In genomic region chr16:89023151-89023551, GRCh38 we compare ENCODE assay signal across 24 cellular contexts. TPM values are rescaled to one million over a fixed set of nuclear protein-coding genes. Genes with fewer than 3 reads are reported as not detected.
DNase-seq lines count a peak whose midpoint lies in the region; ATAC-seq and TF ChIP-seq lines count a peak whose summit lies in the region.
"Had no signal": no experiment of that assay in that cellular context is flagged by ENCODE, and none has a peak within 500 bp of the region (broad histone marks: within the 10 kb centered on the region; RNA-seq: fewer than 3 reads in every experiment).

No MANE protein-coding gene starts in this region.

- ATAC-seq in CD8-positive, alpha-beta T cell = no peak
- ATAC-seq: activated CD4-positive, alpha-beta T cell treated with anti-CD3 and anti-CD28 coated beads for 36 hours; activated naive CD4-positive, alpha-beta T cell treated with anti-CD3 and anti-CD28 coated beads, Interleukin-2, amount 50 U/mL, for 72 hours; stimulated activated naive CD8-positive, alpha-beta T cell treated with anti-CD3 and anti-CD28 coated beads, Interleukin-15, Interleukin-2, amounts not matched to agents 100 U/mL and 50 U/mL, for 24 hours; T-helper 17 cell had no signal

- no peak overlapping the region for H3K4me3 Mint-ChIP-seq in activated CD4-positive, alpha-beta T cell treated with anti-CD3 and anti-CD28 coated beads, Interleukin-2, amount 10 ng/mL, durations not matched to agents 24 days and 14 days
- no peak overlapping the region for H3K4me3 Mint-ChIP-seq in endodermal cell
- H3K4me3 Mint-ChIP-seq in CD8-positive, alpha-beta T cell = no peak overlapping the region
- H3K4me3 Mint-ChIP-seq: activated CD4-positive, alpha-beta T cell treated with anti-CD3 and anti-CD28 coated beads for 36 hours; T-helper 17 cell had no signal

- no peak for TF ChIP-seq EP300 in sigmoid colon (IDR thresholded peaks at IDR 0.05)

- POLR2A ChIA-PET in CD8-positive, alpha-beta T cell (lab: Charles Lee) = no interaction called here

- TF ChIP-seq POLR2A in sigmoid colon (IDR thresholded peaks at IDR 0.05) (no peak), erythroblast (IDR thresholded peaks at IDR 0.05; ENCODE audit: low read length) (no peak)

- H3K9ac ChIP-seq in endodermal cell (ENCODE audit: extremely low read depth, low read length, poor library complexity, severe bottlenecking) = no peak overlapping the region

- peak overlapping the region; percentile 18 for H3K27ac Mint-ChIP-seq in activated CD4-positive, alpha-beta T cell treated with anti-CD3 and anti-CD28 coated beads, Interleukin-2, amount 10 ng/mL, durations not matched to agents 24 days and 14 days
- H3K27ac Mint-ChIP-seq in endodermal cell = no peak overlapping the region
- H3K27ac Mint-ChIP-seq in CD8-positive, alpha-beta T cell = no peak overlapping the region
- H3K27ac Mint-ChIP-seq: activated CD4-positive, alpha-beta T cell treated with anti-CD3 and anti-CD28 coated beads for 36 hours; T-helper 17 cell had no signal

- H3K27me3 Mint-ChIP-seq in activated CD4-positive, alpha-beta T cell treated with anti-CD3 and anti-CD28 coated beads, Interleukin-2, amount 10 ng/mL, durations not matched to agents 24 days and 14 days = no peaks in the 10 kb centered on the region
- H3K27me3 Mint-ChIP-seq in endodermal cell (ENCODE audit: insufficient read depth) = peaks cover 5% of the 10 kb centered on the region
- no peaks in the 10 kb centered on the region for H3K27me3 Mint-ChIP-seq in CD8-positive, alpha-beta T cell (ENCODE audit: low read depth)

- H3K36me3 ChIP-seq in KOPT-K1 (ENCODE audit: insufficient read depth, low read length) (no peaks in the 10 kb centered on the region), endodermal cell (ENCODE audit: control insufficient read depth, insufficient read depth, low read length) (no peaks in the 10 kb centered on the region), sigmoid colon (no peaks in the 10 kb centered on the region)
- H3K36me3 ChIP-seq in CD8-positive, alpha-beta T cell (ENCODE audit: insufficient read depth, low read length) = no peaks in the 10 kb centered on the region
- H3K36me3 ChIP-seq: thoracic aorta had no signal

- H3K4me1 ChIP-seq in endodermal cell (ENCODE audit: control insufficient read depth, insufficient read depth, low read length) (no peaks in the 10 kb centered on the region), sigmoid colon (no peaks in the 10 kb centered on the region)
- H3K4me1 ChIP-seq in CD8-positive, alpha-beta T cell (ENCODE audit: insufficient read depth, low read length) = no peaks in the 10 kb centered on the region

- peaks cover 21% of the 10 kb centered on the region for H3K9me3 Mint-ChIP-seq in activated CD4-positive, alpha-beta T cell treated with anti-CD3 and anti-CD28 coated beads, Interleukin-2, amount 10 ng/mL, durations not matched to agents 24 days and 14 days
- peaks cover 7% of the 10 kb centered on the region for H3K9me3 Mint-ChIP-seq in endodermal cell
- H3K9me3 Mint-ChIP-seq in CD8-positive, alpha-beta T cell = peaks cover 14% of the 10 kb centered on the region

- intact Hi-C loops in activated CD4-positive, alpha-beta T cell treated with anti-CD3 and anti-CD28 coated beads, Interleukin-2, amount 10 ng/mL, durations not matched to agents 24 days and 14 days (cut with micrococcal nuclease) = no loop called here
- intact Hi-C loops in sigmoid colon (cut with DNase I) = no loop called here
- intact Hi-C loops in CD8-positive, alpha-beta T cell (cut with DNase I, micrococcal nuclease) = no loop called here

- peaks cover 19% of the 10 kb centered on the region for H3K4me1 Mint-ChIP-seq in activated CD4-positive, alpha-beta T cell treated with anti-CD3 and anti-CD28 coated beads, Interleukin-2, amount 10 ng/mL, durations not matched to agents 24 days and 14 days
- no peaks in the 10 kb centered on the region for H3K4me1 Mint-ChIP-seq in endodermal cell
- peaks cover 13% of the 10 kb centered on the region for H3K4me1 Mint-ChIP-seq in CD8-positive, alpha-beta T cell (ENCODE audit: low read depth)

- H3K9me3 ChIP-seq in KOPT-K1 (ENCODE audit: insufficient read depth, low read length, poor library complexity, severe bottlenecking) (no peaks in the 10 kb centered on the region), endodermal cell (ENCODE audit: control insufficient read depth, low read length) (no peaks in the 10 kb centered on the region), sigmoid colon (peaks cover 0 to 12% (median 6%) of the 10 kb centered on the region in 4 donors)
- no peaks in the 10 kb centered on the region for H3K9me3 ChIP-seq in CD8-positive, alpha-beta T cell (ENCODE audit: low read length)

- H3K4me3 ChIP-seq in endodermal cell (ENCODE audit: low read length) (no peak overlapping the region), sigmoid colon (no peak overlapping the region)
- no peak overlapping the region for H3K4me3 ChIP-seq in CD8-positive, alpha-beta T cell (ENCODE audit: low read depth, low read length)
- H3K4me3 ChIP-seq: thoracic aorta had no signal

- H3K27ac ChIP-seq in KOPT-K1 (ENCODE audit: low read depth, low read length, poor library complexity, severe bottlenecking) (peak overlapping the region; percentile 91), endodermal cell (ENCODE audit: low read depth, low read length) (no peak overlapping the region), sigmoid colon (no peak overlapping the region)
- no peak overlapping the region for H3K27ac ChIP-seq in CD8-positive, alpha-beta T cell (ENCODE audit: low read depth, low read length)
- H3K27ac ChIP-seq: thoracic aorta had no signal

- no peaks in the 10 kb centered on the region for H3K27me3 ChIP-seq in endodermal cell (ENCODE audit: control insufficient read depth, insufficient read depth, low read length, poor library complexity, severe bottlenecking)
- peaks cover 0 to 65% (median 21%) of the 10 kb centered on the region in 3 donors for H3K27me3 ChIP-seq in sigmoid colon
- no peaks in the 10 kb centered on the region for H3K27me3 ChIP-seq in CD8-positive, alpha-beta T cell (ENCODE audit: insufficient read depth, low read length)

- DNase-seq in activated CD4-positive, alpha-beta T cell treated with anti-CD3 and anti-CD28 coated beads, Interleukin-2, amount 10 ng/mL, durations not matched to agents 24 days and 14 days = no peak
- DNase-seq in activated CD4-positive, alpha-beta T cell treated with anti-CD3 and anti-CD28 coated beads for 4 hours = no peak
- DNase-seq in endodermal cell = peak; percentile 9
- peak; percentile 40 for DNase-seq in sigmoid colon
- DNase-seq in cortex of kidney (lab: John Stamatoyannopoulos, UW) = no peak
- no peak for DNase-seq in erythroblast (lab: John Stamatoyannopoulos, UW)
- no peak for DNase-seq in CD8-positive, alpha-beta T cell
- DNase-seq: 8988T; activated CD4-positive, alpha-beta T cell treated with anti-CD3 and anti-CD28 coated beads for 36 hours; activated T-cell treated with anti-CD3 and anti-CD28 coated beads, Interleukin-2, amount 50 U/mL, for 48 hours; Kasumi-1; kidney glomerular epithelial cell; mammary epithelial cell; NCI-H526 treated with DMSO at 0.1 percent for 48 hours; occipital lobe; stimulated activated CD4-positive, alpha-beta T cell treated with anti-CD3 and anti-CD28 coated beads, Interleukin-12 subunit alpha, Interleukin-12 subunit beta, amount 100 ng/mL, for 4 hours; stimulated activated CD4-positive, alpha-beta T cell treated with anti-CD3 and anti-CD28 coated beads, Interleukin-4, amount 100 ng/mL, for 24 hours; stimulated activated naive CD8-positive, alpha-beta T cell treated with anti-CD3 and anti-CD28 coated beads, Interleukin-15, Interleukin-2, amounts not matched to agents 100 U/mL and 50 U/mL, for 24 hours had no signal

- peaks cover 15% of the 10 kb centered on the region for H3K36me3 Mint-ChIP-seq in activated CD4-positive, alpha-beta T cell treated with anti-CD3 and anti-CD28 coated beads, Interleukin-2, amount 10 ng/mL, durations not matched to agents 24 days and 14 days (ENCODE audit: low read depth)
- H3K36me3 Mint-ChIP-seq in endodermal cell (ENCODE audit: low read depth) = no peaks in the 10 kb centered on the region
- H3K36me3 Mint-ChIP-seq in CD8-positive, alpha-beta T cell = peaks cover 2% of the 10 kb centered on the region

- TF ChIP-seq CTCF in endodermal cell (conservative IDR thresholded peaks at IDR 0.05) (no peak), sigmoid colon (IDR thresholded peaks at IDR 0.05) (no peak)
- TF ChIP-seq CTCF in CD8-positive, alpha-beta T cell (IDR thresholded peaks at IDR 0.05) = no peak

- CTCF ChIA-PET in CD8-positive, alpha-beta T cell (lab: Charles Lee) = no interaction called here

- 80 to 89% methylated on average over 3 to 10 of the region's 10 CpGs for WGBS in endodermal cell (ENCODE audit: insufficient coverage in 1 of 2, insufficient read length in 1 of 2), 2 experiments
- WGBS in sigmoid colon, 2 donors = 89 to 94% methylated on average over 10 of the region's 10 CpGs

RNA-seq across cellular contexts. Expression of gene CBFA2T3, which starts 46.1 kb away (rescaled TPM):
- not detected in 2 replicates for total RNA-seq in activated CD4-positive, alpha-beta T cell treated with anti-CD3 and anti-CD28 coated beads, Interleukin-2, amount 10 ng/mL, durations not matched to agents 24 days and 14 days
- total RNA-seq in endodermal cell = 1 to 10 TPM; 1.0 to 3.1 TPM
- 5.5 TPM for polyA plus RNA-seq in endodermal cell (2013, experiment 1 of 2)
- polyA plus RNA-seq in endodermal cell (2013, experiment 2 of 2) = 4.3 TPM
- total RNA-seq in sigmoid colon = 10 to 100 TPM in 1 of 4 donors, 1 to 10 TPM in 2, under 1 TPM in 1; 0.95 to 26.8 (median 3.4) TPM
- 1 to 10 TPM; 4.2 to 9.8 (median 7.2) TPM for polyA plus RNA-seq in sigmoid colon
- total RNA-seq in CD8-positive, alpha-beta T cell = under 1 TPM; 0.11 to 0.31 TPM
- total RNA-seq: HT1080 had no signal
- polyA plus RNA-seq: CD8-positive, alpha-beta memory T cell had no signal

Comparison
In these comparisons a context has a peak if more than half of its experiments do, and no peak if none do; other contexts are left out.
1. DNase-seq: peak in endodermal cell (single experiment) and sigmoid colon (single experiment); none in activated CD4-positive, alpha-beta T cell treated with anti-CD3 and anti-CD28 coated beads, Interleukin-2, amount 10 ng/mL, durations not matched to agents 24 days and 14 days (single experiment), activated CD4-positive, alpha-beta T cell treated with anti-CD3 and anti-CD28 coated beads for 4 hours (0 of 2), cortex of kidney (single experiment), erythroblast (0 of 2) and CD8-positive, alpha-beta T cell (0 of 7).